ENCODE assay signal across 23 cellular contexts in the genomic region with DNA sequence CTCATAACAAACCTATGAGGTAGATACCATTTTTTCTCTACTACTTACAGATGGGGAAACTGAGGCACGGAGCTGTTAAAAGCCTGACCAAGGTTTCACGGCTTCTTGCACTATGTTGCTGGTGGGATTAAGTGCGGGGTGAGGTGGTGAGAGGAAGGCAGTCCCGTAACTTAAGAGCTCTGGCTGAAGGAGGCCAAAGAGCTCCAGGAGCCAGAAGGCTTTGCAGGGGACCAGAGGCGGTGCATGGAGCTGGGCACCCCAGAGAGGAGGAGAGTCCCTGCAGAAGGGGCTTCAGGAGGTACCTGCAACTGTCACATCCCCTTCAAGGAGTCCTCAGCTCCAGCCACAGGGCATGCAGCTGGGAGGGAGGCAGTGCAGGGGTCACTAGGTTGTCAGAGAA. TPM values are rescaled to one million over a fixed set of nuclear protein-coding genes. Genes with fewer than 3 reads are reported as not detected.
"Had no signal": no experiment of that assay in that cellular context is flagged by ENCODE, and none has a peak within 500 bp of the region (broad histone marks: within the 10 kb centered on the region; RNA-seq: fewer than 3 reads in every experiment).

No MANE protein-coding gene starts in this region.

- H3K27ac Mint-ChIP-seq: stimulated activated naive B cell treated with anti-CD40 and anti-IgM and Interleukin-4, amounts not matched to agents 10 μg/mL and 1 μg/mL and 100 μg/mL, for 72 hours; stimulated activated naive CD8-positive, alpha-beta T cell treated with anti-CD3 and anti-CD28 coated beads, Interleukin-15, amount 100 ng/mL, for 72 hours had no signal

- H3K36me3 ChIP-seq: esophagus muscularis mucosa, gastrocnemius medialis, prostate gland, tibial nerve had no signal

- H3K9ac ChIP-seq: parathyroid adenoma had no signal

- H3K9me3 Mint-ChIP-seq: stimulated activated naive B cell treated with anti-CD40 and anti-IgM and Interleukin-4, amounts not matched to agents 10 μg/mL and 1 μg/mL and 100 μg/mL, for 72 hours; stimulated activated naive CD8-positive, alpha-beta T cell treated with anti-CD3 and anti-CD28 coated beads, Interleukin-15, amount 100 ng/mL, for 72 hours had no signal

- H3K9me3 ChIP-seq: esophagus muscularis mucosa, gastrocnemius medialis, prostate gland, spleen, testis, tibial nerve had no signal

- H3K4me3 ChIP-seq: esophagus muscularis mucosa, gastrocnemius medialis, prostate gland, spleen, testis, tibial nerve had no signal

- ATAC-seq: gastrocnemius medialis; left lobe of liver; naive thymus-derived CD4-positive, alpha-beta T cell; sciatic nerve; stimulated activated naive B cell treated with anti-CD40 and anti-IgM and Interleukin-4, amounts not matched to agents 10 μg/mL and 1 μg/mL and 100 μg/mL, for 72 hours had no signal

- H3K4me3 Mint-ChIP-seq: stimulated activated naive B cell treated with anti-CD40 and anti-IgM and Interleukin-4, amounts not matched to agents 10 μg/mL and 1 μg/mL and 100 μg/mL, for 72 hours had no signal

- FAIRE-seq: endometrium had no signal

- H3K27ac ChIP-seq: epithelial cell of prostate, esophagus muscularis mucosa, gastrocnemius medialis, parathyroid adenoma, prostate gland, testis, tibial nerve had no signal

- H3K27me3 ChIP-seq: testis had no signal

- H3K36me3 Mint-ChIP-seq: naive thymus-derived CD4-positive, alpha-beta T cell had no signal

- DNase-seq: effector memory CD4-positive, alpha-beta T cell; naive thymus-derived CD4-positive, alpha-beta T cell; stimulated activated CD4-positive, alpha-beta T cell treated with anti-CD3 and anti-CD28 coated beads, Interleukin-15, amount 100 ng/mL, for 24 hours; stimulated activated CD4-positive, alpha-beta T cell treated with anti-CD3 and anti-CD28 coated beads, Interleukin-1b, Interleukin-23, amount 100 ng/mL, for 48 hours; stimulated activated CD4-positive, alpha-beta T cell treated with anti-CD3 and anti-CD28 coated beads, Interleukin-4, amount 100 ng/mL, for 24 hours; stimulated activated naive B cell treated with anti-CD40 and anti-IgM and Interleukin-4, amounts not matched to agents 10 μg/mL and 1 μg/mL and 100 μg/mL, for 72 hours; stimulated activated naive CD8-positive, alpha-beta T cell treated with anti-CD3 and anti-CD28 coated beads, Interleukin-15, amount 100 ng/mL, for 72 hours; testis had no signal

RNA-seq across cellular contexts. Expression of a gene that starts 4.1 kb away (rescaled TPM):
- total RNA-seq: fibroblast of villous mesenchyme, gastrocnemius medialis, left lobe of liver, mesenteric fat pad, renal cortical epithelial cell, sciatic nerve, skeletal muscle tissue, ureter had no signal
